In genomic region chr10:13382759-13383753, GRCh38 we compare ENCODE assay signal across 10 cellular contexts. TPM values are rescaled to one million over a fixed set of nuclear protein-coding genes. Genes with fewer than 3 reads are reported as not detected.
DNase-seq lines count a peak whose midpoint lies in the region; ATAC-seq and TF ChIP-seq lines count a peak whose summit lies in the region.
"Had no signal": no experiment of that assay in that cellular context is flagged by ENCODE, and none has a peak within 500 bp of the region (broad histone marks: within the 10 kb centered on the region; RNA-seq: fewer than 3 reads in every experiment).

No MANE protein-coding gene starts in this region.

- H3K36me3 ChIP-seq in Panc1 (ENCODE audit: control insufficient read depth, insufficient read depth, low read length) (no peaks in the 10 kb centered on the region), brain microvascular endothelial cell (replicated peaks) (no peaks in the 10 kb centered on the region)

- POLR2A ChIA-PET in Panc1 (lab: Charles Lee), result interaction anchor here (0.6 kb wide), 1 partner anchor 432 kb away, joined by 5 read pairs; no protein-coding TSS in a partner anchor

- DNase-seq in DMS 273 (lab: John Stamatoyannopoulos, UW; ENCODE audit: unreplicated experiment), result peak; percentile 37
- DNase-seq in DMS 273 treated with DMSO at 0.1 percent for 48 hours (lab: John Stamatoyannopoulos, UW), result no peak
- DNase-seq in Panc1 (ENCODE audit: low read depth, low spot score), result no peak
- peak in 1 of 2 donors; percentile 29 for DNase-seq in foreskin keratinocyte
- peak; percentile 48 for DNase-seq in retina
- no peak for DNase-seq in putamen (ENCODE audit: low spot score)
- no peak for DNase-seq in brain microvascular endothelial cell
- DNase-seq in activated CD4-positive, CD25-positive, alpha-beta regulatory T cell (lab: John Stamatoyannopoulos, UW), result no peak
- DNase-seq: NCI-H2227 treated with DMSO at 0.1 percent for 48 hours had no signal

- in situ Hi-C loops in Panc1 (cut with HindIII; ENCODE audit: low pct_unique_long_range_greater_than_20kb, low sequenced_read_pairs) (no loop called here), brain microvascular endothelial cell (cut with HindIII; ENCODE audit: low pct_ligation_motif_present, low sequenced_read_pairs) (no loop called here)

- H3K27me3 ChIP-seq in Panc1 (ENCODE audit: control insufficient read depth, insufficient read depth, low read length) (peaks cover 4% of the 10 kb centered on the region), foreskin keratinocyte (peaks cover 29% of the 10 kb centered on the region), brain microvascular endothelial cell (replicated peaks) (peaks cover 11% of the 10 kb centered on the region)

- CTCF ChIA-PET in Panc1 (lab: Charles Lee), result interaction anchor here (0.5 kb wide), 1 partner anchor 1631 kb away, joined by 3 read pairs; no protein-coding TSS in a partner anchor

- no peaks in the 10 kb centered on the region for H3K9me3 ChIP-seq in Panc1 (ENCODE audit: control insufficient read depth, insufficient read depth, low read depth, low read length)

- no peak overlapping the region for H3K27ac ChIP-seq in Panc1 (ENCODE audit: low read length)
- no peak overlapping the region for H3K27ac ChIP-seq in foreskin keratinocyte
- no peak overlapping the region for H3K27ac ChIP-seq in brain microvascular endothelial cell
- H3K27ac ChIP-seq: 22Rv1 had no signal

- intact Hi-C loops in Panc1 (cut with micrococcal nuclease; ENCODE audit: unreplicated experiment), result no loop called here

- no TSS peak for BruUV-seq in Panc1 (replicated peaks; lab: Mats Ljungman, UMichigan)

- H3K4me1 ChIP-seq in Panc1 (ENCODE audit: control insufficient read depth, insufficient read depth, low read length) (no peaks in the 10 kb centered on the region; the same call in 1 of the 2 replicates), foreskin keratinocyte (no peaks in the 10 kb centered on the region)

- H3K4me3 ChIP-seq in Panc1 (ENCODE audit: low read depth in 2 of 2, low read length in 2 of 2), result peak overlapping the region; percentile 29 to 46
- no peak overlapping the region for H3K4me3 ChIP-seq in brain microvascular endothelial cell (ENCODE audit: low read depth, low read length)

- TF ChIP-seq CTCF in Panc1 (IDR thresholded peaks at IDR 0.05), result no peak
- TF ChIP-seq CTCF in foreskin keratinocyte (conservative IDR thresholded peaks at IDR 0.05), result no peak
- TF ChIP-seq CTCF in brain microvascular endothelial cell (IDR thresholded peaks at IDR 0.05; ENCODE audit: low read depth, low read length, missing control alignments), result no peak

- ATAC-seq in Panc1, result no peak; the same call in 1 of the 2 replicates
- ATAC-seq in foreskin keratinocyte, result peak; percentile 69

RNA-seq across cellular contexts. Expression of gene SEPHS1, which starts 35.0 kb away (rescaled TPM):
- total RNA-seq in Panc1 (2021; ENCODE audit: unreplicated experiment) (47.1 TPM), foreskin keratinocyte (37.9 and 46.1 TPM in 2 replicates)
- 27.0 TPM for polyA plus RNA-seq in Panc1 (2012; ENCODE audit: insufficient read length)
- polyA plus RNA-seq in foreskin keratinocyte, result 35.3 and 42.6 TPM in 2 replicates

Comparison
In these comparisons a context has a peak if more than half of its experiments do, and no peak if none do; other contexts are left out.
1. DNase-seq: peak in DMS 273 (single experiment) and retina (single experiment); none in DMS 273 treated with DMSO at 0.1 percent for 48 hours (single experiment), Panc1 (single experiment), putamen (single experiment), brain microvascular endothelial cell (single experiment) and activated CD4-positive, CD25-positive, alpha-beta regulatory T cell (0 of 4).